1 cellular context compared by ENCODE assay signal in the genomic region with DNA sequence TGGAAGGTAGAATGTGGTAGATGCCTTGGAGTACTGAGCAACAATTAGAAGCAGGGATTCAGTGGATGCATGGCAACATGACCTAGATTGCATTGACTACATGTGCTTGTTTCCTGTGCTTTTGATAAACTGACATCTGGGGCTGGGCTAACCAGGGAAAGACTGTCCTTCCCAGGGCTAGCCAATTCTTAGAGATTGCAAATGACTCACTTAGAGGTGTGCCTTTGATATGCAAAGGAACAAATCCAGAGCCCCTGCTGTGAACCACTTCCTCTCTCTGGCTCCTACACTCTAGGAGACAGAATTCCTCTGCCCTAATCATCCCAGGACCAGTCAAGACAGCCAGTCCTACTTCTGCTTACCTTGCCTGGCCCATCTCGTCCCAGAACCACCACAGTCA.
A peak's percentile ranks its signal among the peaks of the same experiment; 100 is the strongest.
TF ChIP-seq lines count a peak whose summit lies in the region.

No MANE protein-coding gene starts in this region.

TF ChIP-seq in H1, 55 proteins besides CTCF, POLR2A, EP300 and RAD21 (continued from another document):
- peak; percentile 53; the same call in 1 of the 2 replicates for TF ChIP-seq CEBPB (IDR thresholded peaks at IDR 0.05; ENCODE audit: low read depth, low read length)
- TF ChIP-seq KDM4A (IDR thresholded peaks at IDR 0.05; ENCODE audit: low read depth, low read length, severe bottlenecking), result peak; percentile 10
- TF ChIP-seq SIN3A (conservative IDR thresholded peaks at IDR 0.05 in 1 of 2, IDR thresholded peaks at IDR 0.05 in 1 of 2; ENCODE audit: low read depth in 1 of 2, low read length in 2 of 2), result 0 out of 4 replicates have a peak, but pooled peaks have one; percentile 31 to 35
- TF ChIP-seq BCL11A (IDR thresholded peaks at IDR 0.05; ENCODE audit: low read depth in 2 of 2, low read length in 2 of 2), result peak; percentile 42 to 85
- no peak for TF ChIP-seq TAF1 (IDR thresholded peaks at IDR 0.05; ENCODE audit: low read depth, low read length)
- TF ChIP-seq, protein P1, sequence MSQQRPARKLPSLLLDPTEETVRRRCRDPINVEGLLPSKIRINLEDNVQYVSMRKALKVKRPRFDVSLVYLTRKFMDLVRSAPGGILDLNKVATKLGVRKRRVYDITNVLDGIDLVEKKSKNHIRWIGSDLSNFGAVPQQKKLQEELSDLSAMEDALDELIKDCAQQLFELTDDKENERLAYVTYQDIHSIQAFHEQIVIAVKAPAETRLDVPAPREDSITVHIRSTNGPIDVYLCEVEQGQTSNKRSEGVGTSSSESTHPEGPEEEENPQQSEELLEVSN (IDR thresholded peaks at IDR 0.05), result 0 out of 2 replicates have a peak, but pooled peaks have one; percentile 8
- TF ChIP-seq EGR1 (IDR thresholded peaks at IDR 0.05; ENCODE audit: borderline replicate concordance, low read depth, low read length), result 0 out of 2 replicates have a peak, but pooled peaks have one; percentile 26
- TF ChIP-seq CBX8 (IDR thresholded peaks at IDR 0.05; ENCODE audit: borderline replicate concordance, low read depth, low read length), result no peak
- TF ChIP-seq, protein P2, sequence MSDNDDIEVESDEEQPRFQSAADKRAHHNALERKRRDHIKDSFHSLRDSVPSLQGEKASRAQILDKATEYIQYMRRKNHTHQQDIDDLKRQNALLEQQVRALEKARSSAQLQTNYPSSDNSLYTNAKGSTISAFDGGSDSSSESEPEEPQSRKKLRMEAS (IDR thresholded peaks at IDR 0.05), result peak; percentile 76
- peak; percentile 95 for TF ChIP-seq JUND (IDR thresholded peaks at IDR 0.05; ENCODE audit: low read length)
- TF ChIP-seq, protein P3, sequence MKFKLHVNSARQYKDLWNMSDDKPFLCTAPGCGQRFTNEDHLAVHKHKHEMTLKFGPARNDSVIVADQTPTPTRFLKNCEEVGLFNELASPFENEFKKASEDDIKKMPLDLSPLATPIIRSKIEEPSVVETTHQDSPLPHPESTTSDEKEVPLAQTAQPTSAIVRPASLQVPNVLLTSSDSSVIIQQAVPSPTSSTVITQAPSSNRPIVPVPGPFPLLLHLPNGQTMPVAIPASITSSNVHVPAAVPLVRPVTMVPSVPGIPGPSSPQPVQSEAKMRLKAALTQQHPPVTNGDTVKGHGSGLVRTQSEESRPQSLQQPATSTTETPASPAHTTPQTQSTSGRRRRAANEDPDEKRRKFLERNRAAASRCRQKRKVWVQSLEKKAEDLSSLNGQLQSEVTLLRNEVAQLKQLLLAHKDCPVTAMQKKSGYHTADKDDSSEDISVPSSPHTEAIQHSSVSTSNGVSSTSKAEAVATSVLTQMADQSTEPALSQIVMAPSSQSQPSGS (IDR thresholded peaks at IDR 0.05; ENCODE audit: low read length), result no peak
- TF ChIP-seq SP1 (IDR thresholded peaks at IDR 0.05; ENCODE audit: low read depth, low read length), result peak; percentile 74
- TF ChIP-seq, protein P4, sequence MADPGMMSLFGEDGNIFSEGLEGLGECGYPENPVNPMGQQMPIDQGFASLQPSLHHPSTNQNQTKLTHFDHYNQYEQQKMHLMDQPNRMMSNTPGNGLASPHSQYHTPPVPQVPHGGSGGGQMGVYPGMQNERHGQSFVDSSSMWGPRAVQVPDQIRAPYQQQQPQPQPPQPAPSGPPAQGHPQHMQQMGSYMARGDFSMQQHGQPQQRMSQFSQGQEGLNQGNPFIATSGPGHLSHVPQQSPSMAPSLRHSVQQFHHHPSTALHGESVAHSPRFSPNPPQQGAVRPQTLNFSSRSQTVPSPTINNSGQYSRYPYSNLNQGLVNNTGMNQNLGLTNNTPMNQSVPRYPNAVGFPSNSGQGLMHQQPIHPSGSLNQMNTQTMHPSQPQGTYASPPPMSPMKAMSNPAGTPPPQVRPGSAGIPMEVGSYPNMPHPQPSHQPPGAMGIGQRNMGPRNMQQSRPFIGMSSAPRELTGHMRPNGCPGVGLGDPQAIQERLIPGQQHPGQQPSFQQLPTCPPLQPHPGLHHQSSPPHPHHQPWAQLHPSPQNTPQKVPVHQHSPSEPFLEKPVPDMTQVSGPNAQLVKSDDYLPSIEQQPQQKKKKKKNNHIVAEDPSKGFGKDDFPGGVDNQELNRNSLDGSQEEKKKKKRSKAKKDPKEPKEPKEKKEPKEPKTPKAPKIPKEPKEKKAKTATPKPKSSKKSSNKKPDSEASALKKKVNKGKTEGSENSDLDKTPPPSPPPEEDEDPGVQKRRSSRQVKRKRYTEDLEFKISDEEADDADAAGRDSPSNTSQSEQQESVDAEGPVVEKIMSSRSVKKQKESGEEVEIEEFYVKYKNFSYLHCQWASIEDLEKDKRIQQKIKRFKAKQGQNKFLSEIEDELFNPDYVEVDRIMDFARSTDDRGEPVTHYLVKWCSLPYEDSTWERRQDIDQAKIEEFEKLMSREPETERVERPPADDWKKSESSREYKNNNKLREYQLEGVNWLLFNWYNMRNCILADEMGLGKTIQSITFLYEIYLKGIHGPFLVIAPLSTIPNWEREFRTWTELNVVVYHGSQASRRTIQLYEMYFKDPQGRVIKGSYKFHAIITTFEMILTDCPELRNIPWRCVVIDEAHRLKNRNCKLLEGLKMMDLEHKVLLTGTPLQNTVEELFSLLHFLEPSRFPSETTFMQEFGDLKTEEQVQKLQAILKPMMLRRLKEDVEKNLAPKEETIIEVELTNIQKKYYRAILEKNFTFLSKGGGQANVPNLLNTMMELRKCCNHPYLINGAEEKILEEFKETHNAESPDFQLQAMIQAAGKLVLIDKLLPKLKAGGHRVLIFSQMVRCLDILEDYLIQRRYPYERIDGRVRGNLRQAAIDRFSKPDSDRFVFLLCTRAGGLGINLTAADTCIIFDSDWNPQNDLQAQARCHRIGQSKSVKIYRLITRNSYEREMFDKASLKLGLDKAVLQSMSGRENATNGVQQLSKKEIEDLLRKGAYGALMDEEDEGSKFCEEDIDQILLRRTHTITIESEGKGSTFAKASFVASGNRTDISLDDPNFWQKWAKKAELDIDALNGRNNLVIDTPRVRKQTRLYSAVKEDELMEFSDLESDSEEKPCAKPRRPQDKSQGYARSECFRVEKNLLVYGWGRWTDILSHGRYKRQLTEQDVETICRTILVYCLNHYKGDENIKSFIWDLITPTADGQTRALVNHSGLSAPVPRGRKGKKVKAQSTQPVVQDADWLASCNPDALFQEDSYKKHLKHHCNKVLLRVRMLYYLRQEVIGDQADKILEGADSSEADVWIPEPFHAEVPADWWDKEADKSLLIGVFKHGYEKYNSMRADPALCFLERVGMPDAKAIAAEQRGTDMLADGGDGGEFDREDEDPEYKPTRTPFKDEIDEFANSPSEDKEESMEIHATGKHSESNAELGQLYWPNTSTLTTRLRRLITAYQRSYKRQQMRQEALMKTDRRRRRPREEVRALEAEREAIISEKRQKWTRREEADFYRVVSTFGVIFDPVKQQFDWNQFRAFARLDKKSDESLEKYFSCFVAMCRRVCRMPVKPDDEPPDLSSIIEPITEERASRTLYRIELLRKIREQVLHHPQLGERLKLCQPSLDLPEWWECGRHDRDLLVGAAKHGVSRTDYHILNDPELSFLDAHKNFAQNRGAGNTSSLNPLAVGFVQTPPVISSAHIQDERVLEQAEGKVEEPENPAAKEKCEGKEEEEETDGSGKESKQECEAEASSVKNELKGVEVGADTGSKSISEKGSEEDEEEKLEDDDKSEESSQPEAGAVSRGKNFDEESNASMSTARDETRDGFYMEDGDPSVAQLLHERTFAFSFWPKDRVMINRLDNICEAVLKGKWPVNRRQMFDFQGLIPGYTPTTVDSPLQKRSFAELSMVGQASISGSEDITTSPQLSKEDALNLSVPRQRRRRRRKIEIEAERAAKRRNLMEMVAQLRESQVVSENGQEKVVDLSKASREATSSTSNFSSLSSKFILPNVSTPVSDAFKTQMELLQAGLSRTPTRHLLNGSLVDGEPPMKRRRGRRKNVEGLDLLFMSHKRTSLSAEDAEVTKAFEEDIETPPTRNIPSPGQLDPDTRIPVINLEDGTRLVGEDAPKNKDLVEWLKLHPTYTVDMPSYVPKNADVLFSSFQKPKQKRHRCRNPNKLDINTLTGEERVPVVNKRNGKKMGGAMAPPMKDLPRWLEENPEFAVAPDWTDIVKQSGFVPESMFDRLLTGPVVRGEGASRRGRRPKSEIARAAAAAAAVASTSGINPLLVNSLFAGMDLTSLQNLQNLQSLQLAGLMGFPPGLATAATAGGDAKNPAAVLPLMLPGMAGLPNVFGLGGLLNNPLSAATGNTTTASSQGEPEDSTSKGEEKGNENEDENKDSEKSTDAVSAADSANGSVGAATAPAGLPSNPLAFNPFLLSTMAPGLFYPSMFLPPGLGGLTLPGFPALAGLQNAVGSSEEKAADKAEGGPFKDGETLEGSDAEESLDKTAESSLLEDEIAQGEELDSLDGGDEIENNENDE (IDR thresholded peaks at IDR 0.05; ENCODE audit: insufficient replicate concordance, low read length), result no peak
- TF ChIP-seq CTBP2 (IDR thresholded peaks at IDR 0.05; ENCODE audit: borderline replicate concordance, insufficient read depth, insufficient read length, low read length), result peak; percentile 74
- no peak for TF ChIP-seq NRF1 (IDR thresholded peaks at IDR 0.05; ENCODE audit: low read depth, low read length)
- no peak for TF ChIP-seq CBX5 (IDR thresholded peaks at IDR 0.05; ENCODE audit: low read depth, low read length)
- TF ChIP-seq RXRA (IDR thresholded peaks at IDR 0.05; ENCODE audit: insufficient read depth, low read depth, low read length), result no peak
- TF ChIP-seq GABPA (IDR thresholded peaks at IDR 0.05; ENCODE audit: borderline replicate concordance, insufficient read depth, low read length), result no peak
- TF ChIP-seq TAF7 (optimal IDR thresholded peaks at IDR 0.05; ENCODE audit: borderline replicate concordance, low read depth, low read length), result no peak
- TF ChIP-seq SP4 (IDR thresholded peaks at IDR 0.05; ENCODE audit: low read length), result no peak
- no peak for TF ChIP-seq TBP (IDR thresholded peaks at IDR 0.05; ENCODE audit: low read depth, low read length)
- peak in 1 of 2 experiments; percentile 77; a peak in 1 of 4 replicates for TF ChIP-seq HDAC2 (IDR thresholded peaks at IDR 0.05; ENCODE audit: borderline replicate concordance in 1 of 2, low read depth in 2 of 2, low read length in 2 of 2)
- TF ChIP-seq, protein P5, sequence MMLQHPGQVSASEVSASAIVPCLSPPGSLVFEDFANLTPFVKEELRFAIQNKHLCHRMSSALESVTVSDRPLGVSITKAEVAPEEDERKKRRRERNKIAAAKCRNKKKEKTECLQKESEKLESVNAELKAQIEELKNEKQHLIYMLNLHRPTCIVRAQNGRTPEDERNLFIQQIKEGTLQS (IDR thresholded peaks at IDR 0.05; ENCODE audit: insufficient read depth, low read depth, low read length), result no peak
- no peak for TF ChIP-seq SP2 (IDR thresholded peaks at IDR 0.05; ENCODE audit: low read length)
- TF ChIP-seq NANOG (IDR thresholded peaks at IDR 0.05; ENCODE audit: insufficient read depth, low read depth, low read length, poor library complexity, severe bottlenecking), result peak; percentile 86
- no peak for TF ChIP-seq ASH2L (IDR thresholded peaks at IDR 0.05; ENCODE audit: low read length)
- TF ChIP-seq POU5F1 (IDR thresholded peaks at IDR 0.05; ENCODE audit: low read depth, low read length), result peak; percentile 93
- TF ChIP-seq YY1 (IDR thresholded peaks at IDR 0.05; ENCODE audit: low read depth, low read length), result peak; percentile 63
- TF ChIP-seq CREB1 (IDR thresholded peaks at IDR 0.05), result no peak
- TF ChIP-seq BACH1 (IDR thresholded peaks at IDR 0.05; ENCODE audit: low read length), result no peak
- TF ChIP-seq TEAD4 (IDR thresholded peaks at IDR 0.05; ENCODE audit: low read depth, low read length), result peak; percentile 50; the same call in 1 of the 2 replicates
- no peak for TF ChIP-seq BRCA1 (IDR thresholded peaks at IDR 0.05; ENCODE audit: low read depth, low read length)
- TF ChIP-seq, protein P6, sequence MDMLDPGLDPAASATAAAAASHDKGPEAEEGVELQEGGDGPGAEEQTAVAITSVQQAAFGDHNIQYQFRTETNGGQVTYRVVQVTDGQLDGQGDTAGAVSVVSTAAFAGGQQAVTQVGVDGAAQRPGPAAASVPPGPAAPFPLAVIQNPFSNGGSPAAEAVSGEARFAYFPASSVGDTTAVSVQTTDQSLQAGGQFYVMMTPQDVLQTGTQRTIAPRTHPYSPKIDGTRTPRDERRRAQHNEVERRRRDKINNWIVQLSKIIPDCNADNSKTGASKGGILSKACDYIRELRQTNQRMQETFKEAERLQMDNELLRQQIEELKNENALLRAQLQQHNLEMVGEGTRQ (IDR thresholded peaks at IDR 0.05; ENCODE audit: low read length), result no peak
- no peak for TF ChIP-seq PHF8 (conservative IDR thresholded peaks at IDR 0.05; ENCODE audit: low read depth, low read length)
- 0 out of 2 replicates have a peak, but pooled peaks have one; percentile 12 for TF ChIP-seq POLR2AphosphoS5 (IDR thresholded peaks at IDR 0.05; ENCODE audit: low read depth, low read length)
- no peak for TF ChIP-seq MAFK (IDR thresholded peaks at IDR 0.05; ENCODE audit: low read depth, low read length)
- TF ChIP-seq SIRT6 (IDR thresholded peaks at IDR 0.05; ENCODE audit: low read length), result no peak
- no peak for TF ChIP-seq SRF (IDR thresholded peaks at IDR 0.05; ENCODE audit: low read depth, low read length)
- TF ChIP-seq KDM5A (IDR thresholded peaks at IDR 0.05; ENCODE audit: low read length), result no peak
- peak; percentile 85; the same call in 1 of the 2 replicates for TF ChIP-seq TCF12 (IDR thresholded peaks at IDR 0.05; ENCODE audit: low read depth, low read length)
- peak; percentile 68; the same call in 1 of the 2 replicates for TF ChIP-seq JUN (IDR thresholded peaks at IDR 0.05; ENCODE audit: low read depth, low read length)
TF ChIP-seq in H1: peak in this region for 18.
